ENCODE assay signal across 1 cellular context in the genomic region with DNA sequence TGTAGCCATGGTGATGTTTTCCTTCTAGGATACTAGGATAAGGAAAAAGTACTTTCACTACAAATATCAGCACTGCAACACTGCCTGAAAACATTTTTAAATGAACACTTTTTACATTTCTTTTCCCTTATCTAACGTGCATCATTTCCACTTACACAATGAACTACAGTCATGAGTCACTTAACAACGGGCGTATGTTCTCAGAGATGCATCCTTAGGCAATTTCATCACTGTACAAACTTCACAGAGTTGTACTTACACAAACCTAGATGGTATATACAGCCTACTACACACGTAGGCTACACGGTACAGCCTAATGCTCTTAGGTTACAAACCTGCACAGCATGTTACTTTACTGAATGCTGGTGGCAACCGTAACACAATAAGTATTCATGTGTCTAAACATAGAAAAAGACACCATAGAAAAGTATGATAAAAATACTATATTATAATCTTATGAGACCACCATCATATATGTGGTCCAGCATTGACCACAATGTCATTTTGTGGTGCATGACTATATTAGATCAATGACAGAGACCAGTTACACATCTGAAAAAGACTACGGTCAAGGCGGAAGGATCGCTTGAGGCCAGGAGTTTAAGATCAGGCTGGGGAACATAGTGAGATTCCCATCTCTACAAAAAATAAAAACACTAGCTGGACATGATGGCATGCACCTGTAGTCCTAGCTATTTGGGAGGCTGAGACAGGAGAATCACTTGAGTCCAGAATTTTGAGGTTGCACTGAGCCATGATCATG.
TF ChIP-seq lines count a peak whose summit lies in the region.

No MANE protein-coding gene starts in this region.

TF ChIP-seq in HepG2, 621 proteins besides CTCF, POLR2A, EP300 and RAD21:
- TF ChIP-seq RFXAP (CRISPR knock-in tag; IDR thresholded peaks at IDR 0.05; ENCODE audit: borderline replicate concordance): no peak
- TF ChIP-seq FOSL2 (CRISPR knock-in tag; IDR thresholded peaks at IDR 0.05): 0 out of 2 replicates have a peak, but pooled peaks have one; percentile 12
- TF ChIP-seq, protein P1, sequence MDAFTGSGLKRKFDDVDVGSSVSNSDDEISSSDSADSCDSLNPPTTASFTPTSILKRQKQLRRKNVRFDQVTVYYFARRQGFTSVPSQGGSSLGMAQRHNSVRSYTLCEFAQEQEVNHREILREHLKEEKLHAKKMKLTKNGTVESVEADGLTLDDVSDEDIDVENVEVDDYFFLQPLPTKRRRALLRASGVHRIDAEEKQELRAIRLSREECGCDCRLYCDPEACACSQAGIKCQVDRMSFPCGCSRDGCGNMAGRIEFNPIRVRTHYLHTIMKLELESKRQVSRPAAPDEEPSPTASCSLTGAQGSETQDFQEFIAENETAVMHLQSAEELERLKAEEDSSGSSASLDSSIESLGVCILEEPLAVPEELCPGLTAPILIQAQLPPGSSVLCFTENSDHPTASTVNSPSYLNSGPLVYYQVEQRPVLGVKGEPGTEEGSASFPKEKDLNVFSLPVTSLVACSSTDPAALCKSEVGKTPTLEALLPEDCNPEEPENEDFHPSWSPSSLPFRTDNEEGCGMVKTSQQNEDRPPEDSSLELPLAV (CRISPR knock-in tag; conservative IDR thresholded peaks at IDR 0.05; ENCODE audit: low read depth): no peak
- TF ChIP-seq, protein P2, sequence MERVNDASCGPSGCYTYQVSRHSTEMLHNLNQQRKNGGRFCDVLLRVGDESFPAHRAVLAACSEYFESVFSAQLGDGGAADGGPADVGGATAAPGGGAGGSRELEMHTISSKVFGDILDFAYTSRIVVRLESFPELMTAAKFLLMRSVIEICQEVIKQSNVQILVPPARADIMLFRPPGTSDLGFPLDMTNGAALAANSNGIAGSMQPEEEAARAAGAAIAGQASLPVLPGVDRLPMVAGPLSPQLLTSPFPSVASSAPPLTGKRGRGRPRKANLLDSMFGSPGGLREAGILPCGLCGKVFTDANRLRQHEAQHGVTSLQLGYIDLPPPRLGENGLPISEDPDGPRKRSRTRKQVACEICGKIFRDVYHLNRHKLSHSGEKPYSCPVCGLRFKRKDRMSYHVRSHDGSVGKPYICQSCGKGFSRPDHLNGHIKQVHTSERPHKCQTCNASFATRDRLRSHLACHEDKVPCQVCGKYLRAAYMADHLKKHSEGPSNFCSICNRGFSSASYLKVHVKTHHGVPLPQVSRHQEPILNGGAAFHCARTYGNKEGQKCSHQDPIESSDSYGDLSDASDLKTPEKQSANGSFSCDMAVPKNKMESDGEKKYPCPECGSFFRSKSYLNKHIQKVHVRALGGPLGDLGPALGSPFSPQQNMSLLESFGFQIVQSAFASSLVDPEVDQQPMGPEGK (CRISPR knock-in tag; IDR thresholded peaks at IDR 0.05): no peak
- TF ChIP-seq, protein P3, sequence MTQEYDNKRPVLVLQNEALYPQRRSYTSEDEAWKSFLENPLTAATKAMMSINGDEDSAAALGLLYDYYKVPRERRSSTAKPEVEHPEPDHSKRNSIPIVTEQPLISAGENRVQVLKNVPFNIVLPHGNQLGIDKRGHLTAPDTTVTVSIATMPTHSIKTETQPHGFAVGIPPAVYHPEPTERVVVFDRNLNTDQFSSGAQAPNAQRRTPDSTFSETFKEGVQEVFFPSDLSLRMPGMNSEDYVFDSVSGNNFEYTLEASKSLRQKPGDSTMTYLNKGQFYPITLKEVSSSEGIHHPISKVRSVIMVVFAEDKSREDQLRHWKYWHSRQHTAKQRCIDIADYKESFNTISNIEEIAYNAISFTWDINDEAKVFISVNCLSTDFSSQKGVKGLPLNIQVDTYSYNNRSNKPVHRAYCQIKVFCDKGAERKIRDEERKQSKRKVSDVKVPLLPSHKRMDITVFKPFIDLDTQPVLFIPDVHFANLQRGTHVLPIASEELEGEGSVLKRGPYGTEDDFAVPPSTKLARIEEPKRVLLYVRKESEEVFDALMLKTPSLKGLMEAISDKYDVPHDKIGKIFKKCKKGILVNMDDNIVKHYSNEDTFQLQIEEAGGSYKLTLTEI (CRISPR knock-in tag; conservative IDR thresholded peaks at IDR 0.05): no peak
- peak; percentile 25; the same call in 1 of the 2 replicates for TF ChIP-seq CEBPB (IDR thresholded peaks at IDR 0.05; ENCODE audit: borderline replicate concordance, low read depth, low read length)
- TF ChIP-seq ZNF839 (CRISPR knock-in tag; IDR thresholded peaks at IDR 0.05; ENCODE audit: borderline replicate concordance): no peak
- no peak for TF ChIP-seq HNRNPUL1 (IDR thresholded peaks at IDR 0.05; ENCODE audit: low read depth, low read length)
- TF ChIP-seq, protein P4, sequence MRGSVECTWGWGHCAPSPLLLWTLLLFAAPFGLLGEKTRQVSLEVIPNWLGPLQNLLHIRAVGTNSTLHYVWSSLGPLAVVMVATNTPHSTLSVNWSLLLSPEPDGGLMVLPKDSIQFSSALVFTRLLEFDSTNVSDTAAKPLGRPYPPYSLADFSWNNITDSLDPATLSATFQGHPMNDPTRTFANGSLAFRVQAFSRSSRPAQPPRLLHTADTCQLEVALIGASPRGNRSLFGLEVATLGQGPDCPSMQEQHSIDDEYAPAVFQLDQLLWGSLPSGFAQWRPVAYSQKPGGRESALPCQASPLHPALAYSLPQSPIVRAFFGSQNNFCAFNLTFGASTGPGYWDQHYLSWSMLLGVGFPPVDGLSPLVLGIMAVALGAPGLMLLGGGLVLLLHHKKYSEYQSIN (CRISPR knock-in tag; IDR thresholded peaks at IDR 0.05; ENCODE audit: borderline replicate concordance): no peak
- TF ChIP-seq HOXA9 (CRISPR knock-in tag; IDR thresholded peaks at IDR 0.05; ENCODE audit: borderline replicate concordance): no peak
TF ChIP-seq in HepG2: peak in this region for 2.
